20 cellular contexts compared by ENCODE assay signal in the genomic region with DNA sequence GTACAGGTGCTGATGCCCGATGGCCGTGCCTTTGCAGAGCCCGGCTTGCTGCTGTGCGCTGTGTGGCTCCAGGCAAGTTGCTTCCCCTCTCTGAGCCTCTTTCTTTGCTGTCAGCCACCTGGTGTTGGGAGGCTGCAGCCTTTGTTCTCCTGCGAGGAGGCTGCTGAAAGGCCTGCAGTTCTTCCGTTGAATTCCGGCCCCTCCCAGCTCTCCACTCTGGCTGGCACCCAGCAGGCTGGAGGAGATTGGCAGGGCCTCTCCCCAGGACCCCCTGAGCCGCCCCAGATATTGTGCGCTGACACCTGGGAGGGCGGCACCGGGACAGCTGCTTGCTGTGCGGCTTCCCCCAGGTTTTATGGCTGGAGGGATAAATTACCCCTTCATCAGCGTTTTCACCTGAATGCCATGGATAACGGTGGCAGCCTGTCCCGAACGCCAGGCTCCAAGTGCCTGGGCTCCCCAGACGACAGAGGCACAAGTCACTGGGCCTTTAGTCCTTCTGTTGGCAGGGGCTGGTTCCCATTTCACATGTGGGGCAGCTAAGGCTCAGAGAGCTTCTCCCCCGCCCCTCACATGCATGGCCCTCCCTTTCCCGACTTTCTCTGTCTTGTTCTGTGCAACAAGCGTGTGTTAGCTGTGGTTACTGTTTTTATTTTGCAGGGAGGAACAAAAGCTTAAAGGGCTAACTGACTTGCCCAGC. TPM values are rescaled to one million over a fixed set of nuclear protein-coding genes. Genes with fewer than 3 reads are reported as not detected.
DNase-seq lines count a peak whose midpoint lies in the region; ATAC-seq and TF ChIP-seq lines count a peak whose summit lies in the region.
"Had no signal": no experiment of that assay in that cellular context is flagged by ENCODE, and none has a peak within 500 bp of the region (broad histone marks: within the 10 kb centered on the region; RNA-seq: fewer than 3 reads in every experiment).

No MANE protein-coding gene starts in this region.

- no peak overlapping the region for H2BK20ac ChIP-seq in IMR-90 (ENCODE audit: low read depth, low read length)

- no peak for TF ChIP-seq POLR2A in IMR-90 (IDR thresholded peaks at IDR 0.05; ENCODE audit: low read depth, low read length)

- no peak overlapping the region for H3K23ac ChIP-seq in IMR-90 (ENCODE audit: low read depth, low read length)

- no peak overlapping the region for H3K4ac ChIP-seq in IMR-90 (ENCODE audit: low read depth, low read length)

- no peaks in the 10 kb centered on the region for H3K9me2 ChIP-seq in GM23338 (ENCODE audit: insufficient read depth)
- H3K9me2 ChIP-seq: SK-N-SH had no signal

- dilution Hi-C loops in IMR-90 (cut with HindIII; ENCODE audit: low sequenced_read_pairs, unreplicated experiment) = no loop called here

- in situ Hi-C loops in IMR-90 (cut with MboI; ENCODE audit: low sequenced_read_pairs) = no loop called here

- TF ChIP-seq RAD21 in IMR-90 (IDR thresholded peaks at IDR 0.05; ENCODE audit: low read length) = no peak

- H4K8ac ChIP-seq in IMR-90 (ENCODE audit: low read depth in 2 of 2, low read length in 2 of 2) = no peak overlapping the region

- no peak overlapping the region for H3K56ac ChIP-seq in IMR-90 (ENCODE audit: extremely low read depth, insufficient read depth, low read length)

- H3K4me3 Mint-ChIP-seq in GM23338 = no peak overlapping the region
- peak overlapping the region; percentile 22 to 74 (median 49) for H3K4me3 Mint-ChIP-seq in brain
- peak overlapping the region; percentile 67 for H3K4me3 Mint-ChIP-seq in neural progenitor cell
- H3K4me3 Mint-ChIP-seq: activated CD4-positive, alpha-beta T cell treated with anti-CD3 and anti-CD28 coated beads, Interleukin-2, amount 10 ng/mL, durations not matched to agents 24 days and 14 days; activated naive CD4-positive, alpha-beta T cell treated with anti-CD3 and anti-CD28 coated beads, Interleukin-2, amount 10 ng/mL, durations not matched to agents 7 days and 5 days; stimulated activated naive CD8-positive, alpha-beta T cell treated with anti-CD3 and anti-CD28 coated beads, Interleukin-15, amount 100 ng/mL, for 72 hours had no signal

- H2BK5ac ChIP-seq in IMR-90 (ENCODE audit: low read depth, low read length, poor library complexity, severe bottlenecking) = no peak overlapping the region

- H3K18ac ChIP-seq in IMR-90 (ENCODE audit: low read depth, low read length) = no peak overlapping the region

- H3F3A ChIP-seq in GM23338 (replicated peaks; ENCODE audit: low read depth) (peaks cover 38% of the 10 kb centered on the region), neural progenitor cell (ENCODE audit: low read depth) (peaks cover 79% of the 10 kb centered on the region)

- intact Hi-C loops in IMR-90 (cut with micrococcal nuclease) = no loop called here

- CTCF ChIA-PET in IMR-90 (lab: Yijun Ruan, JAX) = interaction anchor here (1.0 kb wide), 1 partner anchor 15 kb away, joined by 3 read pairs; no protein-coding TSS in a partner anchor

- POLR2A ChIA-PET in IMR-90 (lab: Charles Lee; ENCODE audit: unreplicated experiment) = no interaction called here

- H4K5ac ChIP-seq in IMR-90 (ENCODE audit: low read depth, low read length) = no peak overlapping the region

- H3K79me1 ChIP-seq in IMR-90 (ENCODE audit: low read depth in 1 of 2, low read length in 2 of 2) = peaks cover 45 to 95% of the 10 kb centered on the region in 2 experiments

- H2BK120ac ChIP-seq in IMR-90 (ENCODE audit: low read depth, low read length) = no peak overlapping the region

- H2AK9ac ChIP-seq in IMR-90 (replicated peaks; ENCODE audit: low read depth, low read length, poor library complexity) = peak overlapping the region; percentile 17

- H2BK15ac ChIP-seq in IMR-90 (ENCODE audit: low read depth, low read length) = no peak overlapping the region

- no peak for ATAC-seq in GM23338
- ATAC-seq in IMR-90 (ENCODE audit: low read depth) = no peak
- ATAC-seq in foreskin keratinocyte = no peak
- ATAC-seq: stimulated activated naive CD8-positive, alpha-beta T cell treated with anti-CD3 and anti-CD28 coated beads, Interleukin-15, amount 100 ng/mL, for 72 hours had no signal

- H4K91ac ChIP-seq in IMR-90 (ENCODE audit: insufficient read depth, low read depth, low read length) = no peak overlapping the region

- H3K9me3 Mint-ChIP-seq in GM23338 = peaks cover 8% of the 10 kb centered on the region; the same call in 2 of the 3 replicates
- peaks cover 0 to 4% (median 0%) of the 10 kb centered on the region in 5 experiments for H3K9me3 Mint-ChIP-seq in brain
- H3K9me3 Mint-ChIP-seq in neural progenitor cell = peaks cover 5% of the 10 kb centered on the region
- H3K9me3 Mint-ChIP-seq: activated CD4-positive, alpha-beta T cell treated with anti-CD3 and anti-CD28 coated beads, Interleukin-2, amount 10 ng/mL, durations not matched to agents 24 days and 14 days; activated naive CD4-positive, alpha-beta T cell treated with anti-CD3 and anti-CD28 coated beads, Interleukin-2, amount 10 ng/mL, durations not matched to agents 7 days and 5 days; stimulated activated naive CD8-positive, alpha-beta T cell treated with anti-CD3 and anti-CD28 coated beads, Interleukin-15, amount 100 ng/mL, for 72 hours had no signal

- no peaks in the 10 kb centered on the region; the same call in 1 of the 2 replicates for H4K20me1 ChIP-seq in GM23338 (replicated peaks; ENCODE audit: insufficient read depth)
- H4K20me1 ChIP-seq in IMR-90 (ENCODE audit: insufficient read depth, low read length) = peaks cover 77% of the 10 kb centered on the region
- peaks cover 45% of the 10 kb centered on the region for H4K20me1 ChIP-seq in neural progenitor cell (ENCODE audit: low read depth)

- TF ChIP-seq CTCF in GM23338 (conservative IDR thresholded peaks at IDR 0.05; ENCODE audit: low read depth in 2 of 2) (no peak), IMR-90 (conservative IDR thresholded peaks at IDR 0.05; ENCODE audit: low read depth, low read length) (no peak), brain (conservative IDR thresholded peaks at IDR 0.05) (no peak), neural progenitor cell (IDR thresholded peaks at IDR 0.05) (no peak), foreskin keratinocyte (conservative IDR thresholded peaks at IDR 0.05) (no peak)

- H2AFZ ChIP-seq in GM23338 (no peak overlapping the region), IMR-90 (replicated peaks; ENCODE audit: low read length, poor library complexity) (no peak overlapping the region), neural progenitor cell (replicated peaks) (no peak overlapping the region)

- no peak overlapping the region; the same call in 1 of the 2 replicates for H3K4me3 ChIP-seq in GM23338
- no peak overlapping the region for H3K4me3 ChIP-seq in IMR-90 (ENCODE audit: insufficient read depth, low read depth, low read length)
- H3K4me3 ChIP-seq in neural progenitor cell = no peak overlapping the region
- H3K4me3 ChIP-seq: tibial nerve had no signal

- H3K79me2 ChIP-seq in GM23338 (replicated peaks; ENCODE audit: insufficient read depth) (peaks cover 62% of the 10 kb centered on the region), neural progenitor cell (ENCODE audit: low read depth) (no peaks in the 10 kb centered on the region)

- H3K27ac ChIP-seq in GM23338 (ENCODE audit: low read depth) (no peak overlapping the region), IMR-90 (ENCODE audit: insufficient read depth, low read length) (no peak overlapping the region), neural progenitor cell (peak overlapping the region; percentile 0), foreskin keratinocyte (no peak overlapping the region)
- H3K27ac ChIP-seq: tibial nerve had no signal

- no peak overlapping the region for H2AK5ac ChIP-seq in IMR-90 (ENCODE audit: low read depth, low read length)

- H3K14ac ChIP-seq in IMR-90 (replicated peaks; ENCODE audit: low read depth, low read length) = no peak overlapping the region

- H3K4me1 ChIP-seq in GM23338 (ENCODE audit: insufficient read depth) (peaks cover 80% of the 10 kb centered on the region), IMR-90 (ENCODE audit: control insufficient read depth, insufficient read depth, low read length) (peaks cover 38% of the 10 kb centered on the region), neural progenitor cell (peaks cover 92% of the 10 kb centered on the region), foreskin keratinocyte (no peaks in the 10 kb centered on the region)

- 91% methylated on average over 6 of the region's 20 CpGs; no CpG with 5 or more reads in 1 of the 2 experiments for WGBS in IMR-90 (ENCODE audit: extremely low coverage in 2 of 2, insufficient read length in 1 of 2), 2 experiments

- peaks cover 5% of the 10 kb centered on the region for H3K36me3 Mint-ChIP-seq in GM23338 (ENCODE audit: low read depth)
- H3K36me3 Mint-ChIP-seq in brain = no peaks in the 10 kb centered on the region
- H3K36me3 Mint-ChIP-seq in neural progenitor cell = no peaks in the 10 kb centered on the region

- no peak overlapping the region for H3K9ac ChIP-seq in IMR-90 (ENCODE audit: low read depth, low read length)
- H3K9ac ChIP-seq in neural progenitor cell = no peak overlapping the region
- H3K9ac ChIP-seq: SK-N-SH had no signal

- H3K4me1 Mint-ChIP-seq in GM23338 (peaks cover 89% of the 10 kb centered on the region), brain (no peaks in the 10 kb centered on the region), neural progenitor cell (peaks cover 92% of the 10 kb centered on the region)
- H3K4me1 Mint-ChIP-seq: activated CD4-positive, alpha-beta T cell treated with anti-CD3 and anti-CD28 coated beads, Interleukin-2, amount 10 ng/mL, durations not matched to agents 24 days and 14 days had no signal

- DNase-seq in GM23338 (ENCODE audit: low spot score) (no peak), IMR-90 (no peak), neural progenitor cell (ENCODE audit: low spot score) (peak; percentile 53), NCI-H1694 (lab: John Stamatoyannopoulos, UW) (no peak), foreskin keratinocyte (no peak)
- no peak for DNase-seq in activated CD8-positive, alpha-beta memory T cell treated with anti-CD3 and anti-CD28 coated beads, Interleukin-2, amount 50 U/mL, for 48 hours
- DNase-seq: activated CD4-positive, alpha-beta T cell treated with anti-CD3 and anti-CD28 coated beads, Interleukin-2, amount 10 ng/mL, durations not matched to agents 24 days and 14 days; activated naive CD4-positive, alpha-beta T cell treated with anti-CD3 and anti-CD28 coated beads, Interleukin-2, amount 10 ng/mL, durations not matched to agents 7 days and 5 days; amygdala; cortex of kidney; GF-D8; kidney; NCI-H1092 treated with DMSO at 0.1 percent for 48 hours; NCI-H2107; NCI-H526 treated with DMSO at 0.1 percent for 48 hours; SK-N-SH; stimulated activated naive CD8-positive, alpha-beta T cell treated with anti-CD3 and anti-CD28 coated beads, Interleukin-15, amount 100 ng/mL, for 72 hours; T-helper 2 cell had no signal

- H3K36me3 ChIP-seq in GM23338 (ENCODE audit: insufficient read depth) (no peaks in the 10 kb centered on the region), IMR-90 (ENCODE audit: control insufficient read depth, insufficient read depth, low read length) (no peaks in the 10 kb centered on the region), neural progenitor cell (no peaks in the 10 kb centered on the region)
- H3K36me3 ChIP-seq: tibial nerve had no signal

- H3K27me3 Mint-ChIP-seq in GM23338 (ENCODE audit: insufficient read depth, low read depth, poor library complexity) (peaks cover 46% of the 10 kb centered on the region), brain (peaks cover 13% of the 10 kb centered on the region), neural progenitor cell (ENCODE audit: insufficient read depth, low read depth) (peaks cover 41% of the 10 kb centered on the region)
- H3K27me3 Mint-ChIP-seq: activated CD4-positive, alpha-beta T cell treated with anti-CD3 and anti-CD28 coated beads, Interleukin-2, amount 10 ng/mL, durations not matched to agents 24 days and 14 days; stimulated activated naive CD8-positive, alpha-beta T cell treated with anti-CD3 and anti-CD28 coated beads, Interleukin-15, amount 100 ng/mL, for 72 hours had no signal

- H3K27me3 ChIP-seq in GM23338 (ENCODE audit: insufficient read depth) (peaks cover 16% of the 10 kb centered on the region), IMR-90 (ENCODE audit: control insufficient read depth, insufficient read depth, low read length) (no peaks in the 10 kb centered on the region), neural progenitor cell (no peaks in the 10 kb centered on the region), foreskin keratinocyte (peaks cover 52% of the 10 kb centered on the region)
- H3K27me3 ChIP-seq: tibial nerve had no signal

- H3K9me1 ChIP-seq in IMR-90 (ENCODE audit: insufficient read depth, low read length) = peaks cover 12% of the 10 kb centered on the region

- H3K27ac Mint-ChIP-seq in GM23338 = no peak overlapping the region
- H3K27ac Mint-ChIP-seq in brain = peak overlapping the region in 4 of 5 experiments; percentile 83 to 95 (median 86)
- H3K27ac Mint-ChIP-seq in neural progenitor cell = no peak overlapping the region
- H3K27ac Mint-ChIP-seq: activated CD4-positive, alpha-beta T cell treated with anti-CD3 and anti-CD28 coated beads, Interleukin-2, amount 10 ng/mL, durations not matched to agents 24 days and 14 days; activated naive CD4-positive, alpha-beta T cell treated with anti-CD3 and anti-CD28 coated beads, Interleukin-2, amount 10 ng/mL, durations not matched to agents 7 days and 5 days had no signal

- BruUV-seq in IMR-90 (replicated peaks; lab: Mats Ljungman, UMichigan) = no TSS peak

- H3K4me2 ChIP-seq in GM23338 (peak overlapping the region; percentile 85), IMR-90 (ENCODE audit: low read depth, low read length) (no peak overlapping the region), neural progenitor cell (peak overlapping the region; percentile 68)
- H3K4me2 ChIP-seq: SK-N-SH had no signal

- H3K9me3 ChIP-seq in IMR-90 (ENCODE audit: control insufficient read depth, insufficient read depth, low read length) (no peaks in the 10 kb centered on the region), neural progenitor cell (ENCODE audit: low read depth) (no peaks in the 10 kb centered on the region)
- H3K9me3 ChIP-seq: SK-N-SH, tibial nerve had no signal

RNA-seq across cellular contexts. Expression of a gene that starts 35.1 kb away (rescaled TPM):
- total RNA-seq in GM23338 (2014; rRNA removed; shearing (Covaris generic)) = 118 and 135 TPM in 2 replicates
- 32.4 and 34.0 TPM in 2 replicates for polyA plus RNA-seq in GM23338 (2016; fragmentation: Nextera tagmentation; extraction: Ambion mirVana)
- total RNA-seq in IMR-90 (2012; rRNA removed) = 9.4 and 14.9 TPM in 2 replicates
- 25.5 and 30.8 TPM in 2 replicates for polyA plus RNA-seq in IMR-90 (2012; rRNA removed)
- 17.0 and 25.6 TPM in 2 replicates for polyA plus RNA-seq in IMR-90 (2012; cell fraction: cytosol; rRNA removed)
- 79.5 and 93.9 TPM in 2 replicates for polyA plus RNA-seq in IMR-90 (2012; cell fraction: nucleus; rRNA removed; ENCODE audit: low replicate concordance)
- 127 TPM for polyA plus RNA-seq in brain (ENCODE audit: insufficient read depth, low read depth, low replicate concordance)
- total RNA-seq in neural progenitor cell (ENCODE audit: low replicate concordance) = 7.7 and 20.4 TPM in 2 replicates
- 5.9 and 8.2 TPM in 2 replicates for total RNA-seq in foreskin keratinocyte
- 1.9 and 2.1 TPM in 2 replicates for polyA plus RNA-seq in foreskin keratinocyte

Comparison
In these comparisons a context has a peak if more than half of its experiments do, and no peak if none do; other contexts are left out.
1. H3K27ac Mint-ChIP-seq: peak in brain (4 of 5); none in GM23338 (single experiment) and neural progenitor cell (single experiment).